In the genomic region with DNA sequence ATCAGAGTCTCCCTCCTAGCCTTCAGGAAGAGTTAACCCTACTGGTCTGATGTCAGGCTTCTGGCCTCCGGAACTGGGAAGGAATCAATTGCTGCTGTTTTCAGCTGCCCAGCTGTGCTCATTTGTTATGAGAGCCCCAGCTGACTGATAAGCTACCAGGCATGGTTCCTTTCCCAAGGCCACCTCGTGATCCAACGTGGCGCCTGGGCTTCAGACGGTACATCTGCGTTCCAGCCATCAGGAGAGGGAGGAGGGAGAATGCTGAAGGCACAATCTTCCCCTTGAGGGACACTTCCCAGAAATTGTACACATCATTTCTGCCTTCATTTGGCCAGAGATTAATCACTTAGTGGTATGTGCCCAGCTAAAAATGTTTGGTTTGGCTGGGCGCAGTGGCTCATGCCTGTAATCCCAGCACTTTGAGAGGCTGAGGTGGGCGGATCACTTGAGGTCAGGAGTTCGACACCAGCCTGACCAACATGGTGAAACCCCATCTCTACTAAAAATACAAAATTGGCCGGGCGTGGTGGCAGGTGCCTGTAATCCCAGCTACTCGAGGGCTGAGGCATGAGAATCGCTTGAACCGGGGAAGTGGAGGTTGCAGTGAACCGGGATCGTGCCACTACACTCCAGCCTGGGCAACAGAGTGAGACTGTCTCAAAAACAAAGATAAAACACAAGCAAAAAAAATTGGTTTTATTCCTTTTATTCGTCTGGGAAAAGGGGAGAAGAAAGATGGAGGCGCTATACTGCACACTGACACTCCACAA, we compare ENCODE assay signal across 1 cellular context.
TF ChIP-seq lines count a peak whose summit lies in the region.

No MANE protein-coding gene starts in this region.

TF ChIP-seq in HepG2, 621 proteins besides CTCF, POLR2A, EP300 and RAD21 (continued from another document and continues in another):
- TF ChIP-seq, protein P1, sequence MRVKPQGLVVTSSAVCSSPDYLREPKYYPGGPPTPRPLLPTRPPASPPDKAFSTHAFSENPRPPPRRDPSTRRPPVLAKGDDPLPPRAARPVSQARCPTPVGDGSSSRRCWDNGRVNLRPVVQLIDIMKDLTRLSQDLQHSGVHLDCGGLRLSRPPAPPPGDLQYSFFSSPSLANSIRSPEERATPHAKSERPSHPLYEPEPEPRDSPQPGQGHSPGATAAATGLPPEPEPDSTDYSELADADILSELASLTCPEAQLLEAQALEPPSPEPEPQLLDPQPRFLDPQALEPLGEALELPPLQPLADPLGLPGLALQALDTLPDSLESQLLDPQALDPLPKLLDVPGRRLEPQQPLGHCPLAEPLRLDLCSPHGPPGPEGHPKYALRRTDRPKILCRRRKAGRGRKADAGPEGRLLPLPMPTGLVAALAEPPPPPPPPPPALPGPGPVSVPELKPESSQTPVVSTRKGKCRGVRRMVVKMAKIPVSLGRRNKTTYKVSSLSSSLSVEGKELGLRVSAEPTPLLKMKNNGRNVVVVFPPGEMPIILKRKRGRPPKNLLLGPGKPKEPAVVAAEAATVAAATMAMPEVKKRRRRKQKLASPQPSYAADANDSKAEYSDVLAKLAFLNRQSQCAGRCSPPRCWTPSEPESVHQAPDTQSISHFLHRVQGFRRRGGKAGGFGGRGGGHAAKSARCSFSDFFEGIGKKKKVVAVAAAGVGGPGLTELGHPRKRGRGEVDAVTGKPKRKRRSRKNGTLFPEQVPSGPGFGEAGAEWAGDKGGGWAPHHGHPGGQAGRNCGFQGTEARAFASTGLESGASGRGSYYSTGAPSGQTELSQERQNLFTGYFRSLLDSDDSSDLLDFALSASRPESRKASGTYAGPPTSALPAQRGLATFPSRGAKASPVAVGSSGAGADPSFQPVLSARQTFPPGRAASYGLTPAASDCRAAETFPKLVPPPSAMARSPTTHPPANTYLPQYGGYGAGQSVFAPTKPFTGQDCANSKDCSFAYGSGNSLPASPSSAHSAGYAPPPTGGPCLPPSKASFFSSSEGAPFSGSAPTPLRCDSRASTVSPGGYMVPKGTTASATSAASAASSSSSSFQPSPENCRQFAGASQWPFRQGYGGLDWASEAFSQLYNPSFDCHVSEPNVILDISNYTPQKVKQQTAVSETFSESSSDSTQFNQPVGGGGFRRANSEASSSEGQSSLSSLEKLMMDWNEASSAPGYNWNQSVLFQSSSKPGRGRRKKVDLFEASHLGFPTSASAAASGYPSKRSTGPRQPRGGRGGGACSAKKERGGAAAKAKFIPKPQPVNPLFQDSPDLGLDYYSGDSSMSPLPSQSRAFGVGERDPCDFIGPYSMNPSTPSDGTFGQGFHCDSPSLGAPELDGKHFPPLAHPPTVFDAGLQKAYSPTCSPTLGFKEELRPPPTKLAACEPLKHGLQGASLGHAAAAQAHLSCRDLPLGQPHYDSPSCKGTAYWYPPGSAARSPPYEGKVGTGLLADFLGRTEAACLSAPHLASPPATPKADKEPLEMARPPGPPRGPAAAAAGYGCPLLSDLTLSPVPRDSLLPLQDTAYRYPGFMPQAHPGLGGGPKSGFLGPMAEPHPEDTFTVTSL (CRISPR knock-in tag; IDR thresholded peaks at IDR 0.05; ENCODE audit: borderline replicate concordance), result peak; percentile 44; the same call in 1 of the 2 replicates
- TF ChIP-seq HNRNPK (IDR thresholded peaks at IDR 0.05; ENCODE audit: low read depth, low read length, poor library complexity, severe bottlenecking) (no peak), RBAK (CRISPR knock-in tag; IDR thresholded peaks at IDR 0.05) (peak; percentile 79; the same call in 1 of the 2 replicates), ATF7 (IDR thresholded peaks at IDR 0.05) (no peak), ATF7 (CRISPR knock-in tag; IDR thresholded peaks at IDR 0.05) (0 out of 2 replicates have a peak, but pooled peaks have one; percentile 38), ZKSCAN8 (CRISPR knock-in tag; IDR thresholded peaks at IDR 0.05; ENCODE audit: borderline replicate concordance) (0 out of 2 replicates have a peak, but pooled peaks have one; percentile 58), ZMAT3 (CRISPR knock-in tag; conservative IDR thresholded peaks at IDR 0.05) (no peak; the same call in 1 of the 2 replicates), ZNF432 (CRISPR knock-in tag; IDR thresholded peaks at IDR 0.05; ENCODE audit: borderline replicate concordance) (no peak), REPIN1 (CRISPR knock-in tag; IDR thresholded peaks at IDR 0.05; ENCODE audit: borderline replicate concordance, low read depth) (peak; percentile 53; the same call in 1 of the 2 replicates), ZNF660 (CRISPR knock-in tag; IDR thresholded peaks at IDR 0.05; ENCODE audit: borderline replicate concordance, low read depth) (no peak), PHF20 (CRISPR knock-in tag; IDR thresholded peaks at IDR 0.05) (no peak; the same call in 1 of the 2 replicates), ZNF501 (CRISPR knock-in tag; IDR thresholded peaks at IDR 0.05) (peak; percentile 81), ISX (CRISPR knock-in tag; conservative IDR thresholded peaks at IDR 0.05) (no peak), SAFB2 (CRISPR knock-in tag; IDR thresholded peaks at IDR 0.05; ENCODE audit: borderline replicate concordance, low read depth) (peak; percentile 79; the same call in 1 of the 2 replicates), EHMT2 (IDR thresholded peaks at IDR 0.05; ENCODE audit: borderline replicate concordance, low read depth, low read length) (0 out of 2 replicates have a peak, but pooled peaks have one; percentile 40), ZNF781 (CRISPR knock-in tag; IDR thresholded peaks at IDR 0.05; ENCODE audit: borderline replicate concordance, not compliant biosample characterization) (no peak), CCDC6 (CRISPR knock-in tag; IDR thresholded peaks at IDR 0.05) (no peak), SOX6 (IDR thresholded peaks at IDR 0.05) (no peak), SOX6 (CRISPR knock-in tag; IDR thresholded peaks at IDR 0.05) (peak; percentile 86), ATAD3A (CRISPR knock-in tag; IDR thresholded peaks at IDR 0.05) (no peak), MATR3 (CRISPR knock-in tag; IDR thresholded peaks at IDR 0.05) (no peak), IKZF1 (IDR thresholded peaks at IDR 0.05) (no peak), TMF1 (CRISPR knock-in tag; IDR thresholded peaks at IDR 0.05; ENCODE audit: low read depth) (no peak), ZNF589 (CRISPR knock-in tag; conservative IDR thresholded peaks at IDR 0.05) (no peak), KDM5B (CRISPR knock-in tag; IDR thresholded peaks at IDR 0.05; ENCODE audit: borderline replicate concordance) (no peak)
- TF ChIP-seq, protein P2, sequence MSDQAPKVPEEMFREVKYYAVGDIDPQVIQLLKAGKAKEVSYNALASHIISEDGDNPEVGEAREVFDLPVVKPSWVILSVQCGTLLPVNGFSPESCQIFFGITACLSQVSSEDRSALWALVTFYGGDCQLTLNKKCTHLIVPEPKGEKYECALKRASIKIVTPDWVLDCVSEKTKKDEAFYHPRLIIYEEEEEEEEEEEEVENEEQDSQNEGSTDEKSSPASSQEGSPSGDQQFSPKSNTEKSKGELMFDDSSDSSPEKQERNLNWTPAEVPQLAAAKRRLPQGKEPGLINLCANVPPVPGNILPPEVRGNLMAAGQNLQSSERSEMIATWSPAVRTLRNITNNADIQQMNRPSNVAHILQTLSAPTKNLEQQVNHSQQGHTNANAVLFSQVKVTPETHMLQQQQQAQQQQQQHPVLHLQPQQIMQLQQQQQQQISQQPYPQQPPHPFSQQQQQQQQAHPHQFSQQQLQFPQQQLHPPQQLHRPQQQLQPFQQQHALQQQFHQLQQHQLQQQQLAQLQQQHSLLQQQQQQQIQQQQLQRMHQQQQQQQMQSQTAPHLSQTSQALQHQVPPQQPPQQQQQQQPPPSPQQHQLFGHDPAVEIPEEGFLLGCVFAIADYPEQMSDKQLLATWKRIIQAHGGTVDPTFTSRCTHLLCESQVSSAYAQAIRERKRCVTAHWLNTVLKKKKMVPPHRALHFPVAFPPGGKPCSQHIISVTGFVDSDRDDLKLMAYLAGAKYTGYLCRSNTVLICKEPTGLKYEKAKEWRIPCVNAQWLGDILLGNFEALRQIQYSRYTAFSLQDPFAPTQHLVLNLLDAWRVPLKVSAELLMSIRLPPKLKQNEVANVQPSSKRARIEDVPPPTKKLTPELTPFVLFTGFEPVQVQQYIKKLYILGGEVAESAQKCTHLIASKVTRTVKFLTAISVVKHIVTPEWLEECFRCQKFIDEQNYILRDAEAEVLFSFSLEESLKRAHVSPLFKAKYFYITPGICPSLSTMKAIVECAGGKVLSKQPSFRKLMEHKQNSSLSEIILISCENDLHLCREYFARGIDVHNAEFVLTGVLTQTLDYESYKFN (CRISPR knock-in tag; conservative IDR thresholded peaks at IDR 0.05), result peak; percentile 74
- TF ChIP-seq, protein P3, sequence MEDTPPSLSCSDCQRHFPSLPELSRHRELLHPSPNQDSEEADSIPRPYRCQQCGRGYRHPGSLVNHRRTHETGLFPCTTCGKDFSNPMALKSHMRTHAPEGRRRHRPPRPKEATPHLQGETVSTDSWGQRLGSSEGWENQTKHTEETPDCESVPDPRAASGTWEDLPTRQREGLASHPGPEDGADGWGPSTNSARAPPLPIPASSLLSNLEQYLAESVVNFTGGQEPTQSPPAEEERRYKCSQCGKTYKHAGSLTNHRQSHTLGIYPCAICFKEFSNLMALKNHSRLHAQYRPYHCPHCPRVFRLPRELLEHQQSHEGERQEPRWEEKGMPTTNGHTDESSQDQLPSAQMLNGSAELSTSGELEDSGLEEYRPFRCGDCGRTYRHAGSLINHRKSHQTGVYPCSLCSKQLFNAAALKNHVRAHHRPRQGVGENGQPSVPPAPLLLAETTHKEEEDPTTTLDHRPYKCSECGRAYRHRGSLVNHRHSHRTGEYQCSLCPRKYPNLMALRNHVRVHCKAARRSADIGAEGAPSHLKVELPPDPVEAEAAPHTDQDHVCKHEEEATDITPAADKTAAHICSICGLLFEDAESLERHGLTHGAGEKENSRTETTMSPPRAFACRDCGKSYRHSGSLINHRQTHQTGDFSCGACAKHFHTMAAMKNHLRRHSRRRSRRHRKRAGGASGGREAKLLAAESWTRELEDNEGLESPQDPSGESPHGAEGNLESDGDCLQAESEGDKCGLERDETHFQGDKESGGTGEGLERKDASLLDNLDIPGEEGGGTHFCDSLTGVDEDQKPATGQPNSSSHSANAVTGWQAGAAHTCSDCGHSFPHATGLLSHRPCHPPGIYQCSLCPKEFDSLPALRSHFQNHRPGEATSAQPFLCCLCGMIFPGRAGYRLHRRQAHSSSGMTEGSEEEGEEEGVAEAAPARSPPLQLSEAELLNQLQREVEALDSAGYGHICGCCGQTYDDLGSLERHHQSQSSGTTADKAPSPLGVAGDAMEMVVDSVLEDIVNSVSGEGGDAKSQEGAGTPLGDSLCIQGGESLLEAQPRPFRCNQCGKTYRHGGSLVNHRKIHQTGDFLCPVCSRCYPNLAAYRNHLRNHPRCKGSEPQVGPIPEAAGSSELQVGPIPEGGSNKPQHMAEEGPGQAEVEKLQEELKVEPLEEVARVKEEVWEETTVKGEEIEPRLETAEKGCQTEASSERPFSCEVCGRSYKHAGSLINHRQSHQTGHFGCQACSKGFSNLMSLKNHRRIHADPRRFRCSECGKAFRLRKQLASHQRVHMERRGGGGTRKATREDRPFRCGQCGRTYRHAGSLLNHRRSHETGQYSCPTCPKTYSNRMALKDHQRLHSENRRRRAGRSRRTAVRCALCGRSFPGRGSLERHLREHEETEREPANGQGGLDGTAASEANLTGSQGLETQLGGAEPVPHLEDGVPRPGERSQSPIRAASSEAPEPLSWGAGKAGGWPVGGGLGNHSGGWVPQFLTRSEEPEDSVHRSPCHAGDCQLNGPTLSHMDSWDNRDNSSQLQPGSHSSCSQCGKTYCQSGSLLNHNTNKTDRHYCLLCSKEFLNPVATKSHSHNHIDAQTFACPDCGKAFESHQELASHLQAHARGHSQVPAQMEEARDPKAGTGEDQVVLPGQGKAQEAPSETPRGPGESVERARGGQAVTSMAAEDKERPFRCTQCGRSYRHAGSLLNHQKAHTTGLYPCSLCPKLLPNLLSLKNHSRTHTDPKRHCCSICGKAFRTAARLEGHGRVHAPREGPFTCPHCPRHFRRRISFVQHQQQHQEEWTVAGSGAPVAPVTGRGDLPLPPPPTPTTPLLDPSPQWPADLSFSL (CRISPR knock-in tag; IDR thresholded peaks at IDR 0.05), result no peak
- TF ChIP-seq, protein P4, sequence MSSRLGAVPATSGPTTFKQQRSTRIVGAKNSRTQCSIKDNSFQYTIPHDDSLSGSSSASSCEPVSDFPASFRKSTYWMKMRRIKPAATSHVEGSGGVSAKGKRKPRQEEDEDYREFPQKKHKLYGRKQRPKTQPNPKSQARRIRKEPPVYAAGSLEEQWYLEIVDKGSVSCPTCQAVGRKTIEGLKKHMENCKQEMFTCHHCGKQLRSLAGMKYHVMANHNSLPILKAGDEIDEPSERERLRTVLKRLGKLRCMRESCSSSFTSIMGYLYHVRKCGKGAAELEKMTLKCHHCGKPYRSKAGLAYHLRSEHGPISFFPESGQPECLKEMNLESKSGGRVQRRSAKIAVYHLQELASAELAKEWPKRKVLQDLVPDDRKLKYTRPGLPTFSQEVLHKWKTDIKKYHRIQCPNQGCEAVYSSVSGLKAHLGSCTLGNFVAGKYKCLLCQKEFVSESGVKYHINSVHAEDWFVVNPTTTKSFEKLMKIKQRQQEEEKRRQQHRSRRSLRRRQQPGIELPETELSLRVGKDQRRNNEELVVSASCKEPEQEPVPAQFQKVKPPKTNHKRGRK (CRISPR knock-in tag; IDR thresholded peaks at IDR 0.05), result no peak
- TF ChIP-seq, protein P5, sequence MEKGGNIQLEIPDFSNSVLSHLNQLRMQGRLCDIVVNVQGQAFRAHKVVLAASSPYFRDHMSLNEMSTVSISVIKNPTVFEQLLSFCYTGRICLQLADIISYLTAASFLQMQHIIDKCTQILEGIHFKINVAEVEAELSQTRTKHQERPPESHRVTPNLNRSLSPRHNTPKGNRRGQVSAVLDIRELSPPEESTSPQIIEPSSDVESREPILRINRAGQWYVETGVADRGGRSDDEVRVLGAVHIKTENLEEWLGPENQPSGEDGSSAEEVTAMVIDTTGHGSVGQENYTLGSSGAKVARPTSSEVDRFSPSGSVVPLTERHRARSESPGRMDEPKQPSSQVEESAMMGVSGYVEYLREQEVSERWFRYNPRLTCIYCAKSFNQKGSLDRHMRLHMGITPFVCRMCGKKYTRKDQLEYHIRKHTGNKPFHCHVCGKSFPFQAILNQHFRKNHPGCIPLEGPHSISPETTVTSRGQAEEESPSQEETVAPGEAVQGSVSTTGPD (CRISPR knock-in tag; IDR thresholded peaks at IDR 0.05), result no peak
- TF ChIP-seq, protein P6, sequence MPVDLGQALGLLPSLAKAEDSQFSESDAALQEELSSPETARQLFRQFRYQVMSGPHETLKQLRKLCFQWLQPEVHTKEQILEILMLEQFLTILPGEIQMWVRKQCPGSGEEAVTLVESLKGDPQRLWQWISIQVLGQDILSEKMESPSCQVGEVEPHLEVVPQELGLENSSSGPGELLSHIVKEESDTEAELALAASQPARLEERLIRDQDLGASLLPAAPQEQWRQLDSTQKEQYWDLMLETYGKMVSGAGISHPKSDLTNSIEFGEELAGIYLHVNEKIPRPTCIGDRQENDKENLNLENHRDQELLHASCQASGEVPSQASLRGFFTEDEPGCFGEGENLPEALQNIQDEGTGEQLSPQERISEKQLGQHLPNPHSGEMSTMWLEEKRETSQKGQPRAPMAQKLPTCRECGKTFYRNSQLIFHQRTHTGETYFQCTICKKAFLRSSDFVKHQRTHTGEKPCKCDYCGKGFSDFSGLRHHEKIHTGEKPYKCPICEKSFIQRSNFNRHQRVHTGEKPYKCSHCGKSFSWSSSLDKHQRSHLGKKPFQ (CRISPR knock-in tag; IDR thresholded peaks at IDR 0.05; ENCODE audit: insufficient replicate concordance), result peak; percentile 68
- TF ChIP-seq, protein P7, sequence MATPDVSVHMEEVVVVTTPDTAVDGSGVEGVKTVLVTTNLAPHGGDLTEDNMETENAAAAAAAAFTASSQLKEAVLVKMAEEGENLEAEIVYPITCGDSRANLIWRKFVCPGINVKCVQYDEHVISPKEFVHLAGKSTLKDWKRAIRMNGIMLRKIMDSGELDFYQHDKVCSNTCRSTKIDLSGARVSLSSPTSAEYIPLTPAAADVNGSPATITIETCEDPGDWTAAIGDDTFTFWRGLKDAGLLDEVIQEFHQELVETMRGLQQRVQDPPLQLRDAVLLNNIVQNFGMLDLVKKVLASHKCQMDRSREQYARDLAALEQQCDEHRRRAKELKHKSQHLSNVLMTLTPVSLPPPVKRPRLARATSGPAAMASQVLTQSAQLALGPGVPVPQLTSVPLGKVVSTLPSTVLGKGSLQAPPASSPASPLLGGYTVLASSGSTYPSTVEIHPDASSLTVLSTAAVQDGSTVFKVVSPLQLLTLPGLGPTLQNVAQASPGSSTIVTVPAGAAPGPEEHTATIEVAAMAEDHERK (CRISPR knock-in tag; IDR thresholded peaks at IDR 0.05; ENCODE audit: low read depth), result no peak
